11 cellular contexts compared by ENCODE assay signal in genomic region chr5:132462856-132463745, GRCh38. TPM values are rescaled to one million over a fixed set of nuclear protein-coding genes. Genes with fewer than 3 reads are reported as not detected.
DNase-seq lines count a peak whose midpoint lies in the region; FAIRE-seq and TF ChIP-seq lines count a peak whose summit lies in the region.
"Had no signal": no experiment of that assay in that cellular context is flagged by ENCODE, and none has a peak within 500 bp of the region (broad histone marks: within the 10 kb centered on the region; RNA-seq: fewer than 3 reads in every experiment).

No MANE protein-coding gene starts in this region.

- H3K4me1 Mint-ChIP-seq in CD4-positive, alpha-beta memory T cell = peaks cover 72 to 100% (median 89%) of the 10 kb centered on the region in 4 donors
- H3K4me1 Mint-ChIP-seq in nephron progenitor cell = peaks cover 37% of the 10 kb centered on the region

- WGBS in H1 (ENCODE audit: extremely low coverage in 1 of 2, insufficient coverage in 1 of 2, insufficient read length in 1 of 2, insufficient replicate concordance in 2 of 2, low coverage in 1 of 2, low lambda C conversion rate in 2 of 2, missing lambda C conversion rate in 1 of 2), 2 experiments = 95% methylated on average over 8 of the region's 10 CpGs; no CpG with 5 or more reads in 1 of the 2 experiments

- H2AK5ac ChIP-seq in H1 (ENCODE audit: low read depth, low read length) = no peak overlapping the region

- no peak for FAIRE-seq in H1 (lab: Jason Lieb, UNC)
- FAIRE-seq: keratinocyte, pancreas had no signal

- H2AFZ ChIP-seq in H1 (ENCODE audit: low read length) = no peak overlapping the region

- no peak overlapping the region for H3K23ac ChIP-seq in H1 (ENCODE audit: insufficient read length)

- H2BK20ac ChIP-seq in H1 (ENCODE audit: low read length) = no peak overlapping the region

- peaks cover 100% of the 10 kb centered on the region for H3K4me1 ChIP-seq in CD4-positive, alpha-beta memory T cell (ENCODE audit: insufficient read depth, low read length)
- H3K4me1 ChIP-seq in H1 (replicated peaks in 1 of 4; ENCODE audit: control insufficient read depth in 3 of 4, insufficient read depth in 4 of 4, low read length in 3 of 4) = peaks cover 6 to 16% (median 11%) of the 10 kb centered on the region in 4 experiments

- DNase-seq in CD4-positive, alpha-beta memory T cell = no peak
- DNase-seq in NB4 (ENCODE audit: low read depth) (peak; percentile 53), H1 (ENCODE audit: low read depth in 1 of 2, low spot score in 2 of 2) (no peak), nephron progenitor cell (no peak), NCI-H187 treated with DMSO at 0.1 percent for 48 hours (lab: John Stamatoyannopoulos, UW) (no peak), cerebellar nuclear complex (lab: John Stamatoyannopoulos, UW) (no peak), SHP77 treated with DMSO at 0.1 percent for 48 hours (lab: John Stamatoyannopoulos, UW) (no peak)
- DNase-seq: NCI-H510A treated with DMSO at 0.1 percent for 48 hours, pancreas had no signal

- TF ChIP-seq POLR2A in NB4 (IDR thresholded peaks at IDR 0.05; ENCODE audit: extremely low read depth, insufficient read length) (no peak), H1 (IDR thresholded peaks at IDR 0.05; ENCODE audit: control extremely low read depth in 1 of 2, low read depth in 2 of 2, low read length in 2 of 2) (no peak)

- H2BK120ac ChIP-seq in H1 (replicated peaks; ENCODE audit: low read depth, low read length) = no peak overlapping the region

- H3K27me3 ChIP-seq in CD4-positive, alpha-beta memory T cell (ENCODE audit: insufficient read depth, low read length) = no peaks in the 10 kb centered on the region
- H3K27me3 ChIP-seq in H1 (replicated peaks in 1 of 4; ENCODE audit: control insufficient read depth in 3 of 4, extremely low read depth in 1 of 4, insufficient read depth in 3 of 4, low read length in 3 of 4) = no peaks in the 10 kb centered on the region
- H3K27me3 ChIP-seq: pancreas had no signal

- TF ChIP-seq CTCF in NB4 (IDR thresholded peaks at IDR 0.05; ENCODE audit: low read depth, low read length) (no peak), H1 (IDR thresholded peaks at IDR 0.05; ENCODE audit: control extremely low read depth in 1 of 3, insufficient read depth in 1 of 3, low read depth in 1 of 3, low read length in 3 of 3) (no peak), nephron progenitor cell (IDR thresholded peaks at IDR 0.05) (no peak)

- H3K79me1 ChIP-seq in H1 (ENCODE audit: low read depth, low read length) = no peaks in the 10 kb centered on the region

- H4K8ac ChIP-seq in H1 (ENCODE audit: extremely low read depth, insufficient read depth, low read length) = no peak overlapping the region

- H3K9me3 Mint-ChIP-seq in CD4-positive, alpha-beta memory T cell = peaks cover 0 to 8% (median 0%) of the 10 kb centered on the region in 8 donors
- no peaks in the 10 kb centered on the region for H3K9me3 Mint-ChIP-seq in nephron progenitor cell

- H2BK12ac ChIP-seq in H1 (ENCODE audit: low read depth, low read length) = peak overlapping the region; percentile 28; the same call in 1 of the 2 replicates

- TF ChIP-seq EP300 in H1 (IDR thresholded peaks at IDR 0.05; ENCODE audit: borderline replicate concordance in 1 of 2, low read depth in 2 of 2, low read length in 2 of 2) = no peak

- H4K91ac ChIP-seq in H1 (replicated peaks; ENCODE audit: insufficient read length, low read length) = no peak overlapping the region

- no peak overlapping the region; a peak in 1 of 7 replicates for H3K9ac ChIP-seq in H1 (replicated peaks in 1 of 4; ENCODE audit: extremely low read depth in 1 of 4, low read depth in 3 of 4, low read length in 3 of 4)

- H3K4me2 ChIP-seq in H1 (ENCODE audit: insufficient read depth in 1 of 2, low read depth in 2 of 2, low read length in 2 of 2) = no peak overlapping the region

- H3K9me3 ChIP-seq in CD4-positive, alpha-beta memory T cell (ENCODE audit: control insufficient read depth in 1 of 2, low read length in 2 of 2) = no peaks in the 10 kb centered on the region
- no peaks in the 10 kb centered on the region for H3K9me3 ChIP-seq in H1 (ENCODE audit: insufficient read depth in 2 of 2, low read depth in 1 of 2, low read length in 1 of 2)
- H3K9me3 ChIP-seq: Caco-2, pancreas had no signal

- 0 out of 2 replicates have a peak overlapping the region, but pooled peaks have one; percentile 31 for H2BK5ac ChIP-seq in H1 (ENCODE audit: low read depth, low read length)

- H3K4me3 Mint-ChIP-seq in CD4-positive, alpha-beta memory T cell = peak overlapping the region; percentile 52 to 87 (median 83)
- no peak overlapping the region for H3K4me3 Mint-ChIP-seq in nephron progenitor cell

- no peaks in the 10 kb centered on the region for H3K23me2 ChIP-seq in H1 (ENCODE audit: low read depth, low read length)

- H3K27ac Mint-ChIP-seq in CD4-positive, alpha-beta memory T cell = peak overlapping the region; percentile 94 to 98 (median 96)
- H3K27ac Mint-ChIP-seq in nephron progenitor cell = peak overlapping the region; percentile 77

- H2BK15ac ChIP-seq in H1 (ENCODE audit: low read length) = 0 out of 2 replicates have a peak overlapping the region, but pooled peaks have one; percentile 9

- H3K4me3 ChIP-seq in CD4-positive, alpha-beta memory T cell (ENCODE audit: low read length in 2 of 2) = no peak overlapping the region
- no peak overlapping the region for H3K4me3 ChIP-seq in NB4 (ENCODE audit: low read depth, low read length)
- H3K4me3 ChIP-seq in H1 (ENCODE audit: extremely low read depth in 1 of 4, insufficient read depth in 2 of 4, low read depth in 3 of 4, low read length in 4 of 4) = no peak overlapping the region
- H3K4me3 ChIP-seq: pancreas had no signal

- peak overlapping the region; percentile 63 for H3K27ac ChIP-seq in CD4-positive, alpha-beta memory T cell (ENCODE audit: low read depth, low read length)
- no peak overlapping the region for H3K27ac ChIP-seq in H1 (ENCODE audit: low read depth, low read length)

- no peaks in the 10 kb centered on the region for H3K36me3 ChIP-seq in CD4-positive, alpha-beta memory T cell (ENCODE audit: insufficient read depth, low read length)
- no peaks in the 10 kb centered on the region for H3K36me3 ChIP-seq in H1 (ENCODE audit: control insufficient read depth in 2 of 4, insufficient read depth in 4 of 4, low read length in 3 of 4)
- H3K36me3 ChIP-seq: pancreas had no signal

- TF ChIP-seq RAD21 in H1 (IDR thresholded peaks at IDR 0.05 in 1 of 2, conservative IDR thresholded peaks at IDR 0.05 in 1 of 2; ENCODE audit: low read depth in 2 of 2, low read length in 2 of 2) = no peak

- H3K14ac ChIP-seq in H1 (ENCODE audit: insufficient read length) = no peak overlapping the region

- H4K5ac ChIP-seq in H1 (ENCODE audit: insufficient read length, low read depth, low read length) = no peak overlapping the region

- no peaks in the 10 kb centered on the region for H3K27me3 Mint-ChIP-seq in CD4-positive, alpha-beta memory T cell
- peaks cover 7% of the 10 kb centered on the region for H3K27me3 Mint-ChIP-seq in nephron progenitor cell (ENCODE audit: low read depth, poor library complexity)

- H3K79me2 ChIP-seq in H1 (ENCODE audit: control insufficient read depth in 1 of 2, insufficient read depth in 2 of 2, low read length in 2 of 2) = no peaks in the 10 kb centered on the region

- no peaks in the 10 kb centered on the region for H4K20me1 ChIP-seq in H1 (replicated peaks in 1 of 2; ENCODE audit: control insufficient read depth in 1 of 2, insufficient read depth in 2 of 2, low read length in 2 of 2)

- H3K4ac ChIP-seq in H1 (replicated peaks; ENCODE audit: insufficient read length, low read depth, low read length) = no peak overlapping the region

- peaks cover 15 to 34% of the 10 kb centered on the region in 2 donors for H3K36me3 Mint-ChIP-seq in CD4-positive, alpha-beta memory T cell
- H3K36me3 Mint-ChIP-seq in nephron progenitor cell (ENCODE audit: low read depth) = no peaks in the 10 kb centered on the region

- POLR2A ChIA-PET in CD4-positive, alpha-beta memory T cell (lab: Charles Lee; ENCODE audit: partially characterized antibody) = interaction anchor here (1.6 to 24.7 kb wide), 8 partner anchors 15 to 77 kb away, joined by 6 to 1580 read pairs (median 38); partner anchors contain the start of gene IRF1
- POLR2A ChIA-PET in H1 (lab: Charles Lee; ENCODE audit: partially characterized antibody) = interaction anchor here (1.1 to 2.4 kb wide), 6 partner anchors 8 to 284 kb away, joined by 3 to 8 read pairs (median 4); partner anchors contain the start of genes CCNI2 and IRF1

- no peak overlapping the region for H3K56ac ChIP-seq in H1 (replicated peaks; ENCODE audit: insufficient read length, low read depth, low read length)

- H3K18ac ChIP-seq in H1 (ENCODE audit: extremely low read depth, low read length) = no peak overlapping the region

- intact Hi-C loops in CD4-positive, alpha-beta memory T cell (cut with micrococcal nuclease) = no loop called here

- CTCF ChIA-PET in CD4-positive, alpha-beta memory T cell (lab: Charles Lee; ENCODE audit: partially characterized antibody) = interaction anchor here (1.1 to 7.1 kb wide), 8 partner anchors 10 to 52 kb away, joined by 3 to 92 read pairs (median 26); partner anchors contain the start of gene IRF1
- CTCF ChIA-PET in H1 (lab: Charles Lee; ENCODE audit: partially characterized antibody) = interaction anchor here (0.6 to 6.1 kb wide), 7 partner anchors 9 to 209 kb away, joined by 3 to 56 read pairs (median 4); no protein-coding TSS in a partner anchor

TF ChIP-seq in H1, 55 proteins besides CTCF, POLR2A, EP300 and RAD21 (continues in another document):
- TF ChIP-seq CHD1 (IDR thresholded peaks at IDR 0.05; ENCODE audit: low read depth, low read length) (no peak), NRF1 (IDR thresholded peaks at IDR 0.05; ENCODE audit: low read depth, low read length) (no peak), MAFK (IDR thresholded peaks at IDR 0.05; ENCODE audit: low read depth, low read length) (no peak), CBX8 (IDR thresholded peaks at IDR 0.05; ENCODE audit: borderline replicate concordance, low read depth, low read length) (no peak), ASH2L (IDR thresholded peaks at IDR 0.05; ENCODE audit: low read length) (no peak), SIRT6 (IDR thresholded peaks at IDR 0.05; ENCODE audit: low read length) (no peak)

RNA-seq across cellular contexts. Expression of gene IRF1, which starts 27.5 kb away (rescaled TPM):
- total RNA-seq in CD4-positive, alpha-beta memory T cell = 100 to 1,000 TPM; 192 to 202 TPM
- 100 to 1,000 TPM; 192 to 237 TPM for polyA plus RNA-seq in CD4-positive, alpha-beta memory T cell
- total RNA-seq in H1 (2021; fragmentation: NEBNext Ultra II Directional; extraction: Animal tissue kit (Norgen Biotek cat#: 25700)) = 8.5 TPM in 2 replicates
- 2.9 and 4.0 TPM in 2 replicates for polyA plus RNA-seq in H1 (2011; rRNA removed)
- 3.7 TPM for polyA plus RNA-seq in H1 (2011; cell fraction: cytosol; rRNA removed)
- polyA plus RNA-seq in H1 (2011; cell fraction: nucleus; rRNA removed) = 9.7 TPM
- polyA plus RNA-seq in H1 (2012, experiment 1 of 2) = 6.1 to 7.7 TPM (median 7.3 TPM) in 4 replicates
- 6.4 TPM for polyA plus RNA-seq in H1 (2012, experiment 2 of 2)
- 3.9 TPM for polyA plus RNA-seq in H1 (2013, experiment 1 of 2)
- polyA plus RNA-seq in H1 (2013, experiment 2 of 2) = 2.8 TPM
- polyA minus RNA-seq in H1 (2011; rRNA and poly(A)+ RNA removed) = 11.9 and 15.3 TPM in 2 replicates
- polyA minus RNA-seq in H1 (2011; cell fraction: cytosol; rRNA and poly(A)+ RNA removed) = 5.3 TPM
- polyA minus RNA-seq in H1 (2011; cell fraction: nucleus; rRNA and poly(A)+ RNA removed) = 25.1 TPM

Comparison
In these comparisons a context has a peak if more than half of its experiments do, and no peak if none do; other contexts are left out.
1. RNA of gene IRF1, which starts 27.5 kb away (total RNA-seq): 192 to 202 TPM in CD4-positive, alpha-beta memory T cell; 8.5 TPM in H1; every median in the first group is over 10 times any median in the second.